ENCODE assay signal across 1 cellular context in the genomic region with DNA sequence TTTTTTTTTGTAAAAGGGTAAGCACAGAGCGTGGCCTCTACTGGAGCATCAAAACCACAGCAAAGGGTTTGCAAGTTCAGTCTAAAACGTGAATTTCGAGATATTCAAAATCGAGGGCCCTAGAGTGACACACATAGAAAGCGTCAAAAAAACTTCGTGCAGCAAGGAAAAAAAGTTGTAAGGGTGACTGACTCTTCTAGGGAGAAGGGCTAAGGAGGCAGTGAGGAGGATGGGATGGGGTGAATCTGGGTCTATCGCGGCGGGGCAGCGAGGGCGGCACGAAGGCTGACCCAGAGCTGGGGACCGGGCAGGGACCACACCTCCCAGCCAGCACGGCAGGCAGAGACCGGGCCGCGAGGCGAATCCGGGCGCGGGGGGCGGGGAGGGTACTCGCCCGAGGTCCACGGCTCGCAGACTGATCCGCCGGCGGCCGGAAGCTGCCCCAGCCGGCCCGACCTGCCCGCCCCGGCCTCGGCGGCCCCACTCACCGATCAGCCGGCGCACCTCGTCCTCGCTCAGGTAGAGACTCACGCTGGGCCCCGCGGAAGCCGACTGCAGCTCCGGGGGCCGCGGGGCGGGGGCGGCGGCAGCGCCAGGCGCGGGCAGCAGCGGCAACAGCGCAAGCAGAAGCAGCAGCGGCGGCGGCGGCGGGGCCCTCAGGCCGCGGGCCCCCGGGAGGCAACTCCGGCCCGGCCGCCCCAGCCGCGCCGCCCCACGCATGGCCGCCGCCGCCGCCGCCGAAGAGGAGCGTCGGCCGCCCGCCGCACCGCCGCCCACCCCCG.
TF ChIP-seq lines count a peak whose summit lies in the region.

No MANE protein-coding gene starts in this region.

TF ChIP-seq in HepG2, 621 proteins besides CTCF, POLR2A, EP300 and RAD21 (continued from another document and continues in another):
- TF ChIP-seq, protein P1, sequence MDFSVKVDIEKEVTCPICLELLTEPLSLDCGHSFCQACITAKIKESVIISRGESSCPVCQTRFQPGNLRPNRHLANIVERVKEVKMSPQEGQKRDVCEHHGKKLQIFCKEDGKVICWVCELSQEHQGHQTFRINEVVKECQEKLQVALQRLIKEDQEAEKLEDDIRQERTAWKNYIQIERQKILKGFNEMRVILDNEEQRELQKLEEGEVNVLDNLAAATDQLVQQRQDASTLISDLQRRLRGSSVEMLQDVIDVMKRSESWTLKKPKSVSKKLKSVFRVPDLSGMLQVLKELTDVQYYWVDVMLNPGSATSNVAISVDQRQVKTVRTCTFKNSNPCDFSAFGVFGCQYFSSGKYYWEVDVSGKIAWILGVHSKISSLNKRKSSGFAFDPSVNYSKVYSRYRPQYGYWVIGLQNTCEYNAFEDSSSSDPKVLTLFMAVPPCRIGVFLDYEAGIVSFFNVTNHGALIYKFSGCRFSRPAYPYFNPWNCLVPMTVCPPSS (IDR thresholded peaks at IDR 0.05): no peak
- TF ChIP-seq, protein P2, sequence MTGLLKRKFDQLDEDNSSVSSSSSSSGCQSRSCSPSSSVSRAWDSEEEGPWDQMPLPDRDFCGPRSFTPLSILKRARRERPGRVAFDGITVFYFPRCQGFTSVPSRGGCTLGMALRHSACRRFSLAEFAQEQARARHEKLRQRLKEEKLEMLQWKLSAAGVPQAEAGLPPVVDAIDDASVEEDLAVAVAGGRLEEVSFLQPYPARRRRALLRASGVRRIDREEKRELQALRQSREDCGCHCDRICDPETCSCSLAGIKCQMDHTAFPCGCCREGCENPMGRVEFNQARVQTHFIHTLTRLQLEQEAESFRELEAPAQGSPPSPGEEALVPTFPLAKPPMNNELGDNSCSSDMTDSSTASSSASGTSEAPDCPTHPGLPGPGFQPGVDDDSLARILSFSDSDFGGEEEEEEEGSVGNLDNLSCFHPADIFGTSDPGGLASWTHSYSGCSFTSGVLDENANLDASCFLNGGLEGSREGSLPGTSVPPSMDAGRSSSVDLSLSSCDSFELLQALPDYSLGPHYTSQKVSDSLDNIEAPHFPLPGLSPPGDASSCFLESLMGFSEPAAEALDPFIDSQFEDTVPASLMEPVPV (CRISPR knock-in tag; IDR thresholded peaks at IDR 0.05): no peak
- no peak for TF ChIP-seq BORCS8-MEF2B (CRISPR knock-in tag; IDR thresholded peaks at IDR 0.05)
- TF ChIP-seq ZNF556 (CRISPR knock-in tag; IDR thresholded peaks at IDR 0.05; ENCODE audit: borderline replicate concordance): peak; percentile 47; the same call in 1 of the 2 replicates
- peak; percentile 52; the same call in 1 of the 2 replicates for TF ChIP-seq ARHGAP35 (CRISPR knock-in tag; IDR thresholded peaks at IDR 0.05; ENCODE audit: borderline replicate concordance)
- no peak for TF ChIP-seq NBN (conservative IDR thresholded peaks at IDR 0.05)
- TF ChIP-seq ZFX (CRISPR knock-in tag; IDR thresholded peaks at IDR 0.05; ENCODE audit: low read depth): peak; percentile 66
- 0 out of 2 replicates have a peak, but pooled peaks have one; percentile 43 for TF ChIP-seq HDAC1 (CRISPR knock-in tag; IDR thresholded peaks at IDR 0.05)
- no peak for TF ChIP-seq HNRNPL (IDR thresholded peaks at IDR 0.05; ENCODE audit: low read depth, low read length)
- TF ChIP-seq, protein P3, sequence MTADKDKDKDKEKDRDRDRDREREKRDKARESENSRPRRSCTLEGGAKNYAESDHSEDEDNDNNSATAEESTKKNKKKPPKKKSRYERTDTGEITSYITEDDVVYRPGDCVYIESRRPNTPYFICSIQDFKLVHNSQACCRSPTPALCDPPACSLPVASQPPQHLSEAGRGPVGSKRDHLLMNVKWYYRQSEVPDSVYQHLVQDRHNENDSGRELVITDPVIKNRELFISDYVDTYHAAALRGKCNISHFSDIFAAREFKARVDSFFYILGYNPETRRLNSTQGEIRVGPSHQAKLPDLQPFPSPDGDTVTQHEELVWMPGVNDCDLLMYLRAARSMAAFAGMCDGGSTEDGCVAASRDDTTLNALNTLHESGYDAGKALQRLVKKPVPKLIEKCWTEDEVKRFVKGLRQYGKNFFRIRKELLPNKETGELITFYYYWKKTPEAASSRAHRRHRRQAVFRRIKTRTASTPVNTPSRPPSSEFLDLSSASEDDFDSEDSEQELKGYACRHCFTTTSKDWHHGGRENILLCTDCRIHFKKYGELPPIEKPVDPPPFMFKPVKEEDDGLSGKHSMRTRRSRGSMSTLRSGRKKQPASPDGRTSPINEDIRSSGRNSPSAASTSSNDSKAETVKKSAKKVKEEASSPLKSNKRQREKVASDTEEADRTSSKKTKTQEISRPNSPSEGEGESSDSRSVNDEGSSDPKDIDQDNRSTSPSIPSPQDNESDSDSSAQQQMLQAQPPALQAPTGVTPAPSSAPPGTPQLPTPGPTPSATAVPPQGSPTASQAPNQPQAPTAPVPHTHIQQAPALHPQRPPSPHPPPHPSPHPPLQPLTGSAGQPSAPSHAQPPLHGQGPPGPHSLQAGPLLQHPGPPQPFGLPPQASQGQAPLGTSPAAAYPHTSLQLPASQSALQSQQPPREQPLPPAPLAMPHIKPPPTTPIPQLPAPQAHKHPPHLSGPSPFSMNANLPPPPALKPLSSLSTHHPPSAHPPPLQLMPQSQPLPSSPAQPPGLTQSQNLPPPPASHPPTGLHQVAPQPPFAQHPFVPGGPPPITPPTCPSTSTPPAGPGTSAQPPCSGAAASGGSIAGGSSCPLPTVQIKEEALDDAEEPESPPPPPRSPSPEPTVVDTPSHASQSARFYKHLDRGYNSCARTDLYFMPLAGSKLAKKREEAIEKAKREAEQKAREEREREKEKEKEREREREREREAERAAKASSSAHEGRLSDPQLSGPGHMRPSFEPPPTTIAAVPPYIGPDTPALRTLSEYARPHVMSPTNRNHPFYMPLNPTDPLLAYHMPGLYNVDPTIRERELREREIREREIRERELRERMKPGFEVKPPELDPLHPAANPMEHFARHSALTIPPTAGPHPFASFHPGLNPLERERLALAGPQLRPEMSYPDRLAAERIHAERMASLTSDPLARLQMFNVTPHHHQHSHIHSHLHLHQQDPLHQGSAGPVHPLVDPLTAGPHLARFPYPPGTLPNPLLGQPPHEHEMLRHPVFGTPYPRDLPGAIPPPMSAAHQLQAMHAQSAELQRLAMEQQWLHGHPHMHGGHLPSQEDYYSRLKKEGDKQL (CRISPR knock-in tag; IDR thresholded peaks at IDR 0.05; ENCODE audit: low read depth): no peak
- no peak for TF ChIP-seq ISL2 (CRISPR knock-in tag; IDR thresholded peaks at IDR 0.05)
- TF ChIP-seq ZNF20 (CRISPR knock-in tag; IDR thresholded peaks at IDR 0.05): no peak
- TF ChIP-seq SOX13 (IDR thresholded peaks at IDR 0.05): no peak
- no peak; a peak in 1 of 4 replicates for TF ChIP-seq SOX13 (CRISPR knock-in tag; conservative IDR thresholded peaks at IDR 0.05 in 1 of 2, IDR thresholded peaks at IDR 0.05 in 1 of 2)
- TF ChIP-seq, protein P4, sequence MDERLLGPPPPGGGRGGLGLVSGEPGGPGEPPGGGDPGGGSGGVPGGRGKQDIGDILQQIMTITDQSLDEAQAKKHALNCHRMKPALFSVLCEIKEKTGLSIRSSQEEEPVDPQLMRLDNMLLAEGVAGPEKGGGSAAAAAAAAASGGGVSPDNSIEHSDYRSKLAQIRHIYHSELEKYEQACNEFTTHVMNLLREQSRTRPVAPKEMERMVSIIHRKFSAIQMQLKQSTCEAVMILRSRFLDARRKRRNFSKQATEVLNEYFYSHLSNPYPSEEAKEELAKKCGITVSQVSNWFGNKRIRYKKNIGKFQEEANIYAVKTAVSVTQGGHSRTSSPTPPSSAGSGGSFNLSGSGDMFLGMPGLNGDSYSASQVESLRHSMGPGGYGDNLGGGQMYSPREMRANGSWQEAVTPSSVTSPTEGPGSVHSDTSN (CRISPR knock-in tag; IDR thresholded peaks at IDR 0.05): no peak
- TF ChIP-seq, protein P5, sequence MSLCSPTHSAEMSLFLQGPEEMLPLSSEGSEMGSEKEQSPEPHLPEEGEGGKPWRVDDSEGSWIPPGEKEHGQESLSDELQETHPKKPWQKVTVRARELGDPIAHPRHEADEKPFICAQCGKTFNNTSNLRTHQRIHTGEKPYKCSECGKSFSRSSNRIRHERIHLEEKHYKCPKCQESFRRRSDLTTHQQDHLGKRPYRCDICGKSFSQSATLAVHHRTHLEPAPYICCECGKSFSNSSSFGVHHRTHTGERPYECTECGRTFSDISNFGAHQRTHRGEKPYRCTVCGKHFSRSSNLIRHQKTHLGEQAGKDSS (CRISPR knock-in tag; IDR thresholded peaks at IDR 0.05; ENCODE audit: borderline replicate concordance, low read depth): no peak
- TF ChIP-seq GTF3A (CRISPR knock-in tag; conservative IDR thresholded peaks at IDR 0.05): no peak
- TF ChIP-seq HNRNPLL (IDR thresholded peaks at IDR 0.05; ENCODE audit: low read depth, low read length, poor library complexity, severe bottlenecking): peak; percentile 94
- TF ChIP-seq ZNF563 (CRISPR knock-in tag; IDR thresholded peaks at IDR 0.05): peak; percentile 28; the same call in 1 of the 2 replicates
- TF ChIP-seq, protein P6, sequence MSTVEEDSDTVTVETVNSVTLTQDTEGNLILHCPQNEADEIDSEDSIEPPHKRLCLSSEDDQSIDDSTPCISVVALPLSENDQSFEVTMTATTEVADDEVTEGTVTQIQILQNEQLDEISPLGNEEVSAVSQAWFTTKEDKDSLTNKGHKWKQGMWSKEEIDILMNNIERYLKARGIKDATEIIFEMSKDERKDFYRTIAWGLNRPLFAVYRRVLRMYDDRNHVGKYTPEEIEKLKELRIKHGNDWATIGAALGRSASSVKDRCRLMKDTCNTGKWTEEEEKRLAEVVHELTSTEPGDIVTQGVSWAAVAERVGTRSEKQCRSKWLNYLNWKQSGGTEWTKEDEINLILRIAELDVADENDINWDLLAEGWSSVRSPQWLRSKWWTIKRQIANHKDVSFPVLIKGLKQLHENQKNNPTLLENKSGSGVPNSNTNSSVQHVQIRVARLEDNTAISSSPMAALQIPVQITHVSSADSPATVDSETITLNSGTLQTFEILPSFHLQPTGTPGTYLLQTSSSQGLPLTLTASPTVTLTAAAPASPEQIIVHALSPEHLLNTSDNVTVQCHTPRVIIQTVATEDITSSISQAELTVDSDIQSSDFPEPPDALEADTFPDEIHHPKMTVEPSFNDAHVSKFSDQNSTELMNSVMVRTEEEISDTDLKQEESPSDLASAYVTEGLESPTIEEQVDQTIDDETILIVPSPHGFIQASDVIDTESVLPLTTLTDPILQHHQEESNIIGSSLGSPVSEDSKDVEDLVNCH (CRISPR knock-in tag; IDR thresholded peaks at IDR 0.05): 0 out of 2 replicates have a peak, but pooled peaks have one; percentile 47
- no peak for TF ChIP-seq MIXL1 (CRISPR knock-in tag; IDR thresholded peaks at IDR 0.05)
- TF ChIP-seq ZNF547 (CRISPR knock-in tag; IDR thresholded peaks at IDR 0.05): no peak
- peak; percentile 47; the same call in 1 of the 2 replicates for TF ChIP-seq KDM2A (CRISPR knock-in tag; IDR thresholded peaks at IDR 0.05; ENCODE audit: borderline replicate concordance, low read depth)
- no peak for TF ChIP-seq ZNF883 (CRISPR knock-in tag; IDR thresholded peaks at IDR 0.05; ENCODE audit: not compliant biosample characterization)
- no peak for TF ChIP-seq RFXAP (CRISPR knock-in tag; IDR thresholded peaks at IDR 0.05; ENCODE audit: borderline replicate concordance)
- TF ChIP-seq ZNF510 (CRISPR knock-in tag; IDR thresholded peaks at IDR 0.05; ENCODE audit: low read depth): no peak
- TF ChIP-seq, protein P7, sequence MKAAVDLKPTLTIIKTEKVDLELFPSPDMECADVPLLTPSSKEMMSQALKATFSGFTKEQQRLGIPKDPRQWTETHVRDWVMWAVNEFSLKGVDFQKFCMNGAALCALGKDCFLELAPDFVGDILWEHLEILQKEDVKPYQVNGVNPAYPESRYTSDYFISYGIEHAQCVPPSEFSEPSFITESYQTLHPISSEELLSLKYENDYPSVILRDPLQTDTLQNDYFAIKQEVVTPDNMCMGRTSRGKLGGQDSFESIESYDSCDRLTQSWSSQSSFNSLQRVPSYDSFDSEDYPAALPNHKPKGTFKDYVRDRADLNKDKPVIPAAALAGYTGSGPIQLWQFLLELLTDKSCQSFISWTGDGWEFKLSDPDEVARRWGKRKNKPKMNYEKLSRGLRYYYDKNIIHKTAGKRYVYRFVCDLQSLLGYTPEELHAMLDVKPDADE (CRISPR knock-in tag; IDR thresholded peaks at IDR 0.05): peak; percentile 19; the same call in 1 of the 2 replicates
- TF ChIP-seq, protein P8, sequence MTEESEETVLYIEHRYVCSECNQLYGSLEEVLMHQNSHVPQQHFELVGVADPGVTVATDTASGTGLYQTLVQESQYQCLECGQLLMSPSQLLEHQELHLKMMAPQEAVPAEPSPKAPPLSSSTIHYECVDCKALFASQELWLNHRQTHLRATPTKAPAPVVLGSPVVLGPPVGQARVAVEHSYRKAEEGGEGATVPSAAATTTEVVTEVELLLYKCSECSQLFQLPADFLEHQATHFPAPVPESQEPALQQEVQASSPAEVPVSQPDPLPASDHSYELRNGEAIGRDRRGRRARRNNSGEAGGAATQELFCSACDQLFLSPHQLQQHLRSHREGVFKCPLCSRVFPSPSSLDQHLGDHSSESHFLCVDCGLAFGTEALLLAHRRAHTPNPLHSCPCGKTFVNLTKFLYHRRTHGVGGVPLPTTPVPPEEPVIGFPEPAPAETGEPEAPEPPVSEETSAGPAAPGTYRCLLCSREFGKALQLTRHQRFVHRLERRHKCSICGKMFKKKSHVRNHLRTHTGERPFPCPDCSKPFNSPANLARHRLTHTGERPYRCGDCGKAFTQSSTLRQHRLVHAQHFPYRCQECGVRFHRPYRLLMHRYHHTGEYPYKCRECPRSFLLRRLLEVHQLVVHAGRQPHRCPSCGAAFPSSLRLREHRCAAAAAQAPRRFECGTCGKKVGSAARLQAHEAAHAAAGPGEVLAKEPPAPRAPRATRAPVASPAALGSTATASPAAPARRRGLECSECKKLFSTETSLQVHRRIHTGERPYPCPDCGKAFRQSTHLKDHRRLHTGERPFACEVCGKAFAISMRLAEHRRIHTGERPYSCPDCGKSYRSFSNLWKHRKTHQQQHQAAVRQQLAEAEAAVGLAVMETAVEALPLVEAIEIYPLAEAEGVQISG (CRISPR knock-in tag; IDR thresholded peaks at IDR 0.05): peak; percentile 41
- peak; percentile 56 for TF ChIP-seq SKI (IDR thresholded peaks at IDR 0.05; ENCODE audit: partially characterized antibody)
- TF ChIP-seq MYC (CRISPR knock-in tag; IDR thresholded peaks at IDR 0.05; ENCODE audit: borderline replicate concordance): peak; percentile 44; the same call in 1 of the 2 replicates
- TF ChIP-seq, protein P9, sequence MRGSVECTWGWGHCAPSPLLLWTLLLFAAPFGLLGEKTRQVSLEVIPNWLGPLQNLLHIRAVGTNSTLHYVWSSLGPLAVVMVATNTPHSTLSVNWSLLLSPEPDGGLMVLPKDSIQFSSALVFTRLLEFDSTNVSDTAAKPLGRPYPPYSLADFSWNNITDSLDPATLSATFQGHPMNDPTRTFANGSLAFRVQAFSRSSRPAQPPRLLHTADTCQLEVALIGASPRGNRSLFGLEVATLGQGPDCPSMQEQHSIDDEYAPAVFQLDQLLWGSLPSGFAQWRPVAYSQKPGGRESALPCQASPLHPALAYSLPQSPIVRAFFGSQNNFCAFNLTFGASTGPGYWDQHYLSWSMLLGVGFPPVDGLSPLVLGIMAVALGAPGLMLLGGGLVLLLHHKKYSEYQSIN (CRISPR knock-in tag; IDR thresholded peaks at IDR 0.05; ENCODE audit: borderline replicate concordance): no peak
- TF ChIP-seq GABPB1 (CRISPR knock-in tag; IDR thresholded peaks at IDR 0.05): peak; percentile 80
- TF ChIP-seq, protein P10, sequence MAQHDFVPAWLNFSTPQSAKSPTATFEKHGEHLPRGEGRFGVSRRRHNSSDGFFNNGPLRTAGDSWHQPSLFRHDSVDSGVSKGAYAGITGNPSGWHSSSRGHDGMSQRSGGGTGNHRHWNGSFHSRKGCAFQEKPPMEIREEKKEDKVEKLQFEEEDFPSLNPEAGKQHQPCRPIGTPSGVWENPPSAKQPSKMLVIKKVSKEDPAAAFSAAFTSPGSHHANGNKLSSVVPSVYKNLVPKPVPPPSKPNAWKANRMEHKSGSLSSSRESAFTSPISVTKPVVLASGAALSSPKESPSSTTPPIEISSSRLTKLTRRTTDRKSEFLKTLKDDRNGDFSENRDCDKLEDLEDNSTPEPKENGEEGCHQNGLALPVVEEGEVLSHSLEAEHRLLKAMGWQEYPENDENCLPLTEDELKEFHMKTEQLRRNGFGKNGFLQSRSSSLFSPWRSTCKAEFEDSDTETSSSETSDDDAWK (CRISPR knock-in tag; IDR thresholded peaks at IDR 0.05): no peak
- no peak for TF ChIP-seq TBP (CRISPR knock-in tag; IDR thresholded peaks at IDR 0.05)
- TF ChIP-seq ATM (IDR thresholded peaks at IDR 0.05; ENCODE audit: borderline replicate concordance): no peak
